Comparison of ENCODE assay signal across 8 cellular contexts in the genomic region with DNA sequence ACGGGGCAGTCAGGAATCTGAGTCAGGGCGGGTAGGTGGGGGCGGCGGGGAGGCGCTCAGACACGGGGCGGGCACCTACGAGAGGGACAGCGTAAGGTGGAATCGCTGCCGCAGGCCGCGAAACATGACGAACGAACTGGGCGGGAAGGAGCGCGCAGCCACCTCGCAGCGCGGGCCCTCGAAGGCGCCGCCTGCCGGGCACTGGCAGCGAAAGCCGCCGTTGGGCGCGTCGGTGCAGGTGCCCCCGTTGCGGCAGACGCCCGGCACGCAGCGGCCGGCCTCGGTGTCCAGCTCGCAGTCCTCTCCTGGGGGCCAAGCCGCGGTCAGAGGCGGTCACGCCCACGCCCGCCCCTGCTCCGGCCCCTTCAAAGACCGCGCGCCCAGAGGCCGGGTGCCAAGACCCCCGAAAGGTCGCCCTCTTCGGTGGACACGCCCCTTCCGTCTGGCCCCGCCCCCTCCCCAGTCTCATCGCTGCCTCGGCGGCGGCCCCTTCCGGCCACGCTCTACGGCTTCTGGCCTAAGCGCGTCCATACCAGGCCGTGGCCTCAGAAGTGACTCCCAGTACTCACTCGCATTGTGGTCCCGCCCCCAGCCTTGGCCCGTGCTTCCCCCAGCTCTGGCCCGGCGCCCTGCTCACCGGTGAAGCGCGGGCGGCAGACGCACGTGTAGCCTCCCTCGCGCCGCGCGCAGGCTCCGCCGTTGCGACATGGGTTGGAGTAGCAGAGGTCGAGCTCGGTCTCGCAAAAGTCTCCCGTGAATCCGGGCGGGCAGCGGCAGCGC. TPM values are rescaled to one million over a fixed set of nuclear protein-coding genes. Genes with fewer than 3 reads are reported as not detected.
A peak's percentile ranks its signal among the peaks of the same experiment; 100 is the strongest.
DNase-seq lines count a peak whose midpoint lies in the region; ATAC-seq and TF ChIP-seq lines count a peak whose summit lies in the region.

No MANE protein-coding gene starts in this region.

- TF ChIP-seq CTCF in NB4 (IDR thresholded peaks at IDR 0.05; ENCODE audit: low read depth, low read length) (peak; percentile 58), fibroblast of the aortic adventitia (IDR thresholded peaks at IDR 0.05; ENCODE audit: insufficient read depth, low read length) (peak; percentile 46), neural crest cell (conservative IDR thresholded peaks at IDR 0.05) (peak; percentile 77), stomach (IDR thresholded peaks at IDR 0.05) (peak in 5 of 7 experiments; percentile 26 to 77 (median 66))

- H3K27ac Mint-ChIP-seq in activated T-cell treated with anti-CD3 and anti-CD28 coated beads, Interleukin-2, amount 50 U/mL, for 72 hours = peak overlapping the region; percentile 86
- H3K27ac Mint-ChIP-seq in neural crest cell (ENCODE audit: unreplicated experiment) = peak overlapping the region; percentile 27

- peak overlapping the region; percentile 70 to 84 (median 77) for H3K27ac ChIP-seq in stomach

- WGBS in stomach, 5 donors = 2 to 9% (median 4%) methylated on average over 18 to 94 of the region's 94 CpGs

- H3K9me3 ChIP-seq in stomach = no peaks in the 10 kb centered on the region

- TF ChIP-seq POLR2A in NB4 (IDR thresholded peaks at IDR 0.05; ENCODE audit: extremely low read depth, insufficient read length) = no peak
- TF ChIP-seq POLR2A in stomach (IDR thresholded peaks at IDR 0.05) = no peak

- intact Hi-C loops in stomach (cut with DNase I; ENCODE audit: low total_unique reads) = no loop called here

- H3K4me1 ChIP-seq in stomach = peaks cover 15 to 23% (median 19%) of the 10 kb centered on the region in 4 donors

- ATAC-seq in GM21528 (IDR thresholded peaks at IDR 0.05; ENCODE audit: low FRiP score, unreplicated experiment) = peak; percentile 50
- ATAC-seq in activated T-cell treated with anti-CD3 and anti-CD28 coated beads, Interleukin-2, amount 50 U/mL, for 72 hours (replicated peaks in 1 of 2) = peak; percentile 81

- no peak for TF ChIP-seq EP300 in stomach (IDR thresholded peaks at IDR 0.05)

- peaks cover 0 to 39% (median 19%) of the 10 kb centered on the region in 3 donors for H3K27me3 ChIP-seq in stomach

- H3K4me3 Mint-ChIP-seq in activated T-cell treated with anti-CD3 and anti-CD28 coated beads, Interleukin-2, amount 50 U/mL, for 72 hours = peak overlapping the region; percentile 87 to 91
- H3K4me3 Mint-ChIP-seq in neural crest cell = peak overlapping the region; percentile 12

- H3K27me3 Mint-ChIP-seq in activated T-cell treated with anti-CD3 and anti-CD28 coated beads, Interleukin-2, amount 50 U/mL, for 72 hours (ENCODE audit: low read depth) = peaks cover 11% of the 10 kb centered on the region
- H3K27me3 Mint-ChIP-seq in neural crest cell (ENCODE audit: low read depth) = no peaks in the 10 kb centered on the region

- no peaks in the 10 kb centered on the region for H3K36me3 ChIP-seq in stomach

- peaks cover 0 to 3% of the 10 kb centered on the region in 2 donors for H3K36me3 Mint-ChIP-seq in activated T-cell treated with anti-CD3 and anti-CD28 coated beads, Interleukin-2, amount 50 U/mL, for 72 hours (ENCODE audit: insufficient read depth in 2 of 2)
- peaks cover 30% of the 10 kb centered on the region for H3K36me3 Mint-ChIP-seq in neural crest cell (ENCODE audit: low read depth)

- H3K4me3 ChIP-seq in NB4 (ENCODE audit: low read depth, low read length) = no peak overlapping the region
- peak overlapping the region; percentile 54 for H3K4me3 ChIP-seq in fibroblast of the aortic adventitia (ENCODE audit: low read depth, low read length)
- H3K4me3 ChIP-seq in stomach = peak overlapping the region; percentile 59 to 72 (median 62)

- peak; percentile 81 to 87 for DNase-seq in AML-193 (lab: John Stamatoyannopoulos, UW)
- peak; percentile 78 for DNase-seq in NB4 (ENCODE audit: low read depth)
- DNase-seq in activated T-cell treated with anti-CD3 and anti-CD28 coated beads, Interleukin-2, amount 50 U/mL, for 72 hours = peak; percentile 92
- DNase-seq in fibroblast of the aortic adventitia (ENCODE audit: low read depth) = peak; percentile 43
- peak; percentile 82 for DNase-seq in neural crest cell (ENCODE audit: low read depth, low spot score)
- DNase-seq in stomach = peak; percentile 78
- DNase-seq in SW480 (ENCODE audit: low spot score) = no peak

- no peaks in the 10 kb centered on the region for H3K9me3 Mint-ChIP-seq in activated T-cell treated with anti-CD3 and anti-CD28 coated beads, Interleukin-2, amount 50 U/mL, for 72 hours
- H3K9me3 Mint-ChIP-seq in neural crest cell = no peaks in the 10 kb centered on the region

- peaks cover 14% of the 10 kb centered on the region for H3K4me1 Mint-ChIP-seq in activated T-cell treated with anti-CD3 and anti-CD28 coated beads, Interleukin-2, amount 50 U/mL, for 72 hours (ENCODE audit: low read depth)
- peaks cover 13% of the 10 kb centered on the region for H3K4me1 Mint-ChIP-seq in neural crest cell

RNA-seq across cellular contexts. Expression of a gene that starts 6.4 kb away (rescaled TPM):
- total RNA-seq in activated T-cell treated with anti-CD3 and anti-CD28 coated beads, Interleukin-2, amount 50 U/mL, for 72 hours = 10 to 100 TPM; 14.2 to 17.4 TPM
- total RNA-seq in fibroblast of the aortic adventitia (ENCODE audit: low replicate concordance) (0.81 and 0.98 TPM in 2 replicates), neural crest cell (26.5 and 27.2 TPM in 2 replicates), stomach (1 to 10 TPM in 4 of 5 donors, not detected in 1; 1.5 to 2.3 (median 1.9) TPM)
- under 1 TPM; 0.15 to 1.00 (median 0.53) TPM for polyA plus RNA-seq in stomach

RNA-seq across cellular contexts. Expression of a gene that starts 21.0 kb away (rescaled TPM):
- 10 to 100 TPM; 34.7 to 42.2 TPM for total RNA-seq in activated T-cell treated with anti-CD3 and anti-CD28 coated beads, Interleukin-2, amount 50 U/mL, for 72 hours
- total RNA-seq in fibroblast of the aortic adventitia (ENCODE audit: low replicate concordance) (11.6 and 19.5 TPM in 2 replicates), neural crest cell (54.8 and 57.4 TPM in 2 replicates), stomach (100 to 1,000 TPM in 3 of 5 donors, 10 to 100 TPM in 2; 23.9 to 279 (median 137) TPM)
- polyA plus RNA-seq in stomach = 10 to 100 TPM; 14.8 to 67.7 (median 31.4) TPM

RNA-seq across cellular contexts. Expression of a gene that starts 29.5 kb away (rescaled TPM):
- total RNA-seq in activated T-cell treated with anti-CD3 and anti-CD28 coated beads, Interleukin-2, amount 50 U/mL, for 72 hours = 10 to 100 TPM; 27.7 to 27.8 TPM
- total RNA-seq in fibroblast of the aortic adventitia (ENCODE audit: low replicate concordance) (8.1 and 20.0 TPM in 2 replicates), neural crest cell (25.3 and 30.2 TPM in 2 replicates), stomach (10 to 100 TPM; 16.2 to 46.7 (median 32.6) TPM)
- 1 to 10 TPM; 6.1 to 7.7 (median 6.1) TPM for polyA plus RNA-seq in stomach

RNA-seq across cellular contexts. Expression of a gene that starts 34.7 kb away (rescaled TPM):
- not detected for total RNA-seq in activated T-cell treated with anti-CD3 and anti-CD28 coated beads, Interleukin-2, amount 50 U/mL, for 72 hours
- total RNA-seq in fibroblast of the aortic adventitia (ENCODE audit: low replicate concordance) = not detected in 2 replicates
- total RNA-seq in neural crest cell = 0.51 and 0.66 TPM in 2 replicates
- not detected for total RNA-seq in stomach
- polyA plus RNA-seq in stomach = under 1 TPM in 1 of 3 donors, not detected in 2; 0.62 TPM

RNA-seq across cellular contexts. Expression of a gene that starts 46.8 kb away (rescaled TPM):
- total RNA-seq in activated T-cell treated with anti-CD3 and anti-CD28 coated beads, Interleukin-2, amount 50 U/mL, for 72 hours = 100 to 1,000 TPM; 205 to 228 TPM
- 97.2 and 196 TPM in 2 replicates for total RNA-seq in fibroblast of the aortic adventitia (ENCODE audit: low replicate concordance)
- 288 and 297 TPM in 2 replicates for total RNA-seq in neural crest cell
- 100 to 1,000 TPM; 178 to 568 (median 259) TPM for total RNA-seq in stomach
- polyA plus RNA-seq in stomach = 100 to 1,000 TPM; 218 to 347 (median 295) TPM
